ENCODE assay signal across 11 cellular contexts in the genomic region with DNA sequence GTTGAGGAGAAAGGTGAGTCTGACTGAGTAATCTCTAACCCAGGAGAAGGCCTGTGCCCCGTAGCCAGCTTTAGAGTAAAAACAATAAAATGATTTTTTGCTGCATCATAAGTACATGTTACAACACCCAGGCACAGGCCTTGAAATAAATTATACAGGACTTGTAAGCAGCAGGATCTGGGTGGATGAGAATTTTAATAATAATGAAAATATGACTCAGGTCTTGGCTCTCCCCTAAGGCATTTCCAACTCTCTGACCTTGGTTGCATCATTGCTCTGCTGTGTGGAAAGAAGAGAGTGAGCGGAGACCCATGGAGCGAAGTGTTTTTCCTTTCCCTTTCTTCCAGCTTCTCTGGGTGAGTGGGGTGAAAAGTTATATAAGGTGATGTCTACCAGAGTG. TPM values are rescaled to one million over a fixed set of nuclear protein-coding genes. Genes with fewer than 3 reads are reported as not detected.
DNase-seq lines count a peak whose midpoint lies in the region; ATAC-seq and TF ChIP-seq lines count a peak whose summit lies in the region.
"Had no signal": no experiment of that assay in that cellular context is flagged by ENCODE, and none has a peak within 500 bp of the region (broad histone marks: within the 10 kb centered on the region; RNA-seq: fewer than 3 reads in every experiment).

No MANE protein-coding gene starts in this region.

- H3K9ac ChIP-seq in SK-N-SH, result peak overlapping the region; percentile 23; the same call in 1 of the 2 replicates

- H3K27ac ChIP-seq in SK-N-SH (ENCODE audit: low read depth in 2 of 2, low read length in 1 of 2) (peak overlapping the region in 1 of 2 experiments; percentile 73; a peak in 2 of 4 replicates), right cardiac atrium (ENCODE audit: low read length) (peak overlapping the region; percentile 53), tibial artery (peak overlapping the region; percentile 68 to 71)
- H3K27ac ChIP-seq: thyroid gland had no signal

- H3K9me2 ChIP-seq in SK-N-SH, result no peaks in the 10 kb centered on the region

- WGBS in SK-N-SH (ENCODE audit: low lambda C conversion rate), result 55% methylated on average over 3 of the region's 3 CpGs
- WGBS in right cardiac atrium, result 68% methylated on average over 3 of the region's 3 CpGs

- TF ChIP-seq CTCF in SK-N-SH (IDR thresholded peaks at IDR 0.05), result no peak
- TF ChIP-seq CTCF in astrocyte of the spinal cord (IDR thresholded peaks at IDR 0.05; ENCODE audit: low read depth, low read length), result no peak
- no peak for TF ChIP-seq CTCF in tibial artery (IDR thresholded peaks at IDR 0.05)

- peak overlapping the region; percentile 20 for H2AFZ ChIP-seq in SK-N-SH (ENCODE audit: low read depth)

- in situ Hi-C loops in astrocyte of the spinal cord (cut with HindIII; ENCODE audit: low sequenced_read_pairs), result no loop called here

- H3F3A ChIP-seq in SK-N-SH (replicated peaks; ENCODE audit: insufficient read depth), result no peaks in the 10 kb centered on the region

- H3K27me3 ChIP-seq in SK-N-SH (ENCODE audit: insufficient read depth) (no peaks in the 10 kb centered on the region), right cardiac atrium (ENCODE audit: control insufficient read depth, insufficient read depth) (no peaks in the 10 kb centered on the region), tibial artery (no peaks in the 10 kb centered on the region)
- H3K27me3 ChIP-seq: thyroid gland had no signal

- intact Hi-C loops in right cardiac atrium (cut with DNase I) (no loop called here), tibial artery (cut with DNase I; ENCODE audit: low total_unique reads) (no loop called here)

- POLR2A ChIA-PET in SK-N-SH (lab: Yijun Ruan, JAX), result no interaction called here

- H3K4me3 ChIP-seq in SK-N-SH (ENCODE audit: low read depth in 2 of 2, low read length in 1 of 2) (no peak overlapping the region), astrocyte of the spinal cord (ENCODE audit: low read depth, low read length) (no peak overlapping the region), right cardiac atrium (ENCODE audit: low read length) (no peak overlapping the region), tibial artery (no peak overlapping the region)
- H3K4me3 ChIP-seq: GM12878, thyroid gland had no signal

- H3K36me3 ChIP-seq in SK-N-SH (replicated peaks in 1 of 2; ENCODE audit: control insufficient read depth in 1 of 2, insufficient read depth in 2 of 2, low read length in 1 of 2) (no peaks in the 10 kb centered on the region), tibial artery (no peaks in the 10 kb centered on the region)
- H3K36me3 ChIP-seq: thyroid gland had no signal

- CTCF ChIA-PET in SK-N-SH (lab: Yijun Ruan, JAX), result no interaction called here

- TF ChIP-seq RAD21 in SK-N-SH (IDR thresholded peaks at IDR 0.05; ENCODE audit: low read length), result no peak

- H3K9me3 ChIP-seq in SK-N-SH, result no peaks in the 10 kb centered on the region
- H3K9me3 ChIP-seq in right cardiac atrium (ENCODE audit: control insufficient read depth, low read length), result no peaks in the 10 kb centered on the region
- H3K9me3 ChIP-seq in tibial artery, result no peaks in the 10 kb centered on the region
- H3K9me3 ChIP-seq: thyroid gland had no signal

- no peaks in the 10 kb centered on the region for H3K79me2 ChIP-seq in SK-N-SH (ENCODE audit: insufficient read depth)

- TF ChIP-seq EP300 in SK-N-SH (IDR thresholded peaks at IDR 0.05; ENCODE audit: borderline replicate concordance in 1 of 2, low read depth in 1 of 2, low read length in 1 of 2), result no peak

- DNase-seq in SK-N-SH (no peak), astrocyte of the spinal cord (ENCODE audit: low read depth, low spot score) (peak; percentile 94), right cardiac atrium (no peak), tibial artery (peak; percentile 68 to 78), NCI-H187 (lab: John Stamatoyannopoulos, UW) (no peak)
- DNase-seq in stimulated activated CD4-positive, alpha-beta T cell treated with anti-CD3 and anti-CD28 coated beads, Interleukin-12 subunit alpha, Interleukin-12 subunit beta, amount 100 ng/mL, for 4 hours, result no peak
- DNase-seq: NCI-H1930, thyroid gland had no signal

- H4K20me1 ChIP-seq in SK-N-SH (ENCODE audit: insufficient read depth), result no peaks in the 10 kb centered on the region

- ATAC-seq in SK-N-SH treated with all-trans-retinoic acid at 6 μM for 48 hours, result no peak; the same call in 1 of the 3 replicates
- peak; percentile 78 to 88 for ATAC-seq in right cardiac atrium
- no peak for ATAC-seq in HG03520 (IDR thresholded peaks at IDR 0.05; ENCODE audit: unreplicated experiment)
- ATAC-seq: GM12878 had no signal

- no peak overlapping the region for H3K4me2 ChIP-seq in SK-N-SH

- H3K4me1 ChIP-seq in SK-N-SH (ENCODE audit: control insufficient read depth in 1 of 2, insufficient read depth in 2 of 2, low read depth in 1 of 2, low read length in 1 of 2) (peaks cover 2 to 11% of the 10 kb centered on the region in 2 experiments; a peak in 1 of 4 replicates), right cardiac atrium (ENCODE audit: control insufficient read depth, insufficient read depth, low read length) (peaks cover 3% of the 10 kb centered on the region), tibial artery (peaks cover 0 to 50% (median 31%) of the 10 kb centered on the region in 4 donors)

TF ChIP-seq in SK-N-SH, 30 proteins besides CTCF, POLR2A, EP300 and RAD21 (continues in another document):
- TF ChIP-seq RXRA (IDR thresholded peaks at IDR 0.05; ENCODE audit: borderline replicate concordance, low read depth), result 0 out of 2 replicates have a peak, but pooled peaks have one; percentile 26
- no peak for TF ChIP-seq POLR2AphosphoS5 (IDR thresholded peaks at IDR 0.05; ENCODE audit: low read depth, low read length)
- TF ChIP-seq JUND (IDR thresholded peaks at IDR 0.05), result 0 out of 2 replicates have a peak, but pooled peaks have one; percentile 10
- TF ChIP-seq, protein P1, sequence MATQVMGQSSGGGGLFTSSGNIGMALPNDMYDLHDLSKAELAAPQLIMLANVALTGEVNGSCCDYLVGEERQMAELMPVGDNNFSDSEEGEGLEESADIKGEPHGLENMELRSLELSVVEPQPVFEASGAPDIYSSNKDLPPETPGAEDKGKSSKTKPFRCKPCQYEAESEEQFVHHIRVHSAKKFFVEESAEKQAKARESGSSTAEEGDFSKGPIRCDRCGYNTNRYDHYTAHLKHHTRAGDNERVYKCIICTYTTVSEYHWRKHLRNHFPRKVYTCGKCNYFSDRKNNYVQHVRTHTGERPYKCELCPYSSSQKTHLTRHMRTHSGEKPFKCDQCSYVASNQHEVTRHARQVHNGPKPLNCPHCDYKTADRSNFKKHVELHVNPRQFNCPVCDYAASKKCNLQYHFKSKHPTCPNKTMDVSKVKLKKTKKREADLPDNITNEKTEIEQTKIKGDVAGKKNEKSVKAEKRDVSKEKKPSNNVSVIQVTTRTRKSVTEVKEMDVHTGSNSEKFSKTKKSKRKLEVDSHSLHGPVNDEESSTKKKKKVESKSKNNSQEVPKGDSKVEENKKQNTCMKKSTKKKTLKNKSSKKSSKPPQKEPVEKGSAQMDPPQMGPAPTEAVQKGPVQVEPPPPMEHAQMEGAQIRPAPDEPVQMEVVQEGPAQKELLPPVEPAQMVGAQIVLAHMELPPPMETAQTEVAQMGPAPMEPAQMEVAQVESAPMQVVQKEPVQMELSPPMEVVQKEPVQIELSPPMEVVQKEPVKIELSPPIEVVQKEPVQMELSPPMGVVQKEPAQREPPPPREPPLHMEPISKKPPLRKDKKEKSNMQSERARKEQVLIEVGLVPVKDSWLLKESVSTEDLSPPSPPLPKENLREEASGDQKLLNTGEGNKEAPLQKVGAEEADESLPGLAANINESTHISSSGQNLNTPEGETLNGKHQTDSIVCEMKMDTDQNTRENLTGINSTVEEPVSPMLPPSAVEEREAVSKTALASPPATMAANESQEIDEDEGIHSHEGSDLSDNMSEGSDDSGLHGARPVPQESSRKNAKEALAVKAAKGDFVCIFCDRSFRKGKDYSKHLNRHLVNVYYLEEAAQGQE (IDR thresholded peaks at IDR 0.05; ENCODE audit: low read depth, low read length), result no peak
- peak; percentile 54 for TF ChIP-seq FOSL2 (IDR thresholded peaks at IDR 0.05; ENCODE audit: borderline replicate concordance, low read depth)

TF ChIP-seq in SK-N-SH treated with all-trans-retinoic acid at 6 μM for 48 hours, 23 proteins besides CTCF, POLR2A, EP300 and RAD21 (continues in another document):
- TF ChIP-seq ESRRG (CRISPR knock-in tag; IDR thresholded peaks at IDR 0.05), result no peak
- TF ChIP-seq PATZ1 (CRISPR knock-in tag; IDR thresholded peaks at IDR 0.05; ENCODE audit: borderline replicate concordance), result no peak
- no peak for TF ChIP-seq POU6F1 (CRISPR knock-in tag; IDR thresholded peaks at IDR 0.05; ENCODE audit: borderline replicate concordance, low read depth)
- TF ChIP-seq TOX (CRISPR knock-in tag; IDR thresholded peaks at IDR 0.05; ENCODE audit: borderline replicate concordance), result no peak

RNA-seq across cellular contexts. Expression of gene EOMES, which starts 44.6 kb away (rescaled TPM):
- not detected in 2 replicates for polyA plus RNA-seq in SK-N-SH (2012; rRNA removed)
- not detected in 2 replicates for polyA plus RNA-seq in SK-N-SH (2012; cell fraction: cytosol; rRNA removed)
- polyA plus RNA-seq in SK-N-SH (2012; cell fraction: nucleus; rRNA removed), result not detected in 2 replicates
- under 1 TPM in 3 of 4 donors, not detected in 1; 0.17 to 0.29 (median 0.17) TPM for total RNA-seq in right cardiac atrium
- 0.09 TPM for polyA plus RNA-seq in right cardiac atrium

Comparison
In these comparisons a context has a peak if more than half of its experiments do, and no peak if none do; other contexts are left out.
1. DNase-seq: peak in astrocyte of the spinal cord (single experiment) and tibial artery (2 of 2); none in SK-N-SH (single experiment), right cardiac atrium (0 of 3), NCI-H187 (0 of 2) and stimulated activated CD4-positive, alpha-beta T cell treated with anti-CD3 and anti-CD28 coated beads, Interleukin-12 subunit alpha, Interleukin-12 subunit beta, amount 100 ng/mL, for 4 hours (single experiment).
2. ATAC-seq: peak in right cardiac atrium (2 of 2); none in SK-N-SH treated with all-trans-retinoic acid at 6 μM for 48 hours (single experiment) and HG03520 (single experiment).